Comparison of ENCODE assay signal across 11 cellular contexts in the genomic region with DNA sequence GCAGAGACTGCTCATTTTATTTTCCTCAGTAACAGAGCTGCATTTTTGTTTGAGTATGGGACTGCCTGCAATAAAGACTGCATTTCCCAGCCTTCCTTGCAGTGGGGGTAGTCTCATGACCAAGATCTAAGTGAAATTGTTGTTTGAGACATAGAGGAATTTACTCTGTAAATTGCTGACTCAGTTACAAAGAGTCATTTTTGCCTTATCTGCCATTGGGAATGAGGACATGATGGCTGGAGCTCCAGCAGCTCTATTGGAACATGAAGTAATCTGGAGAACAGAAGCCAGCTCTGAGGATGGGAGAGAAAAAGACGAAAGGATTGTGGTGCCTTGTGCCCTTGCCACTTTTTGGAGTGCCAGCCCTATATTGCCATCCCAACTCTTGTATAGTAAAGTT. TPM values are rescaled to one million over a fixed set of nuclear protein-coding genes. Genes with fewer than 3 reads are reported as not detected.
"Had no signal": no experiment of that assay in that cellular context is flagged by ENCODE, and none has a peak within 500 bp of the region (broad histone marks: within the 10 kb centered on the region; RNA-seq: fewer than 3 reads in every experiment).

No MANE protein-coding gene starts in this region.

- H3K4me1 ChIP-seq: HAP-1 had no signal

- H3K9me3 ChIP-seq: HAP-1 had no signal

- ATAC-seq: GM23338, HCT116 had no signal

- H3K4me2 ChIP-seq: GM23338 had no signal

- DNase-seq: H7, HFFc6, Kasumi-1, KG1 had no signal

- H2AFZ ChIP-seq: GM23338 had no signal

- H3K4me3 ChIP-seq: GM23338, HAP-1 had no signal

- H3K36me3 ChIP-seq: HAP-1 had no signal

- H3K27ac ChIP-seq: HL-60 had no signal

RNA-seq across cellular contexts. Expression of a gene that starts 2.1 kb away (rescaled TPM):
- total RNA-seq: GM23338, H4, H7, HFFc6, HT1080 had no signal
- polyA plus RNA-seq: GM23338, IgD-negative memory B cell had no signal

RNA-seq across cellular contexts. Expression of a gene that starts 15.3 kb away (rescaled TPM):
- total RNA-seq: GM23338, H4, H7, HFFc6, HT1080 had no signal
- polyA plus RNA-seq: GM23338, IgD-negative memory B cell had no signal

RNA-seq across cellular contexts. Expression of a gene that starts 36.1 kb away (rescaled TPM):
- total RNA-seq: GM23338, H4, H7, HFFc6, HT1080 had no signal
- polyA plus RNA-seq: GM23338, IgD-negative memory B cell had no signal
